Comparison of ENCODE assay signal across 14 cellular contexts in the genomic region with DNA sequence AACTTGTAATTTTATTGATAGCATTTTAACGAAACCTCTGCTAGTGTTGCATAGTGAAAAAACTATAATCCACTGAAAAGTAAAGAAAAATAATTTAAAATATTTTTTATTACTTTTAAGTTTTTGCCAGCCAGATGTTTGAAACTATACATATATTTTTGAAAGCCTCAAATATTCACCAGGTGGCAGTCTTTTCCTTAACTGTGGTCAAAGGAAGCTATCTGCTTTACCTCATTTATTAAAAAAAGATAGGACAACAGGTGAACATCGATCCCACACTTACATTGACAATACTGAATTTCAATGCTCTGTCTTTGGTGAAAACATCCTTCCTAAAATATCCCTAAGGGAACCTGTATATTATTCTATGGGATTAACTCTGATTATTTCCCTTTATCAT.
DNase-seq lines count a peak whose midpoint lies in the region; ATAC-seq and TF ChIP-seq lines count a peak whose summit lies in the region.
"Had no signal": no experiment of that assay in that cellular context is flagged by ENCODE, and none has a peak within 500 bp of the region (broad histone marks: within the 10 kb centered on the region; RNA-seq: fewer than 3 reads in every experiment).

No MANE protein-coding gene starts in this region.

- TF ChIP-seq CTCF in cardiac muscle cell (IDR thresholded peaks at IDR 0.05; ENCODE audit: low read depth, low read length) (peak; percentile 13), epithelial cell of esophagus (IDR thresholded peaks at IDR 0.05; ENCODE audit: insufficient read depth, low read depth, low read length, missing control alignments) (peak; percentile 35), upper lobe of right lung (IDR thresholded peaks at IDR 0.05) (peak; percentile 10)

- no peaks in the 10 kb centered on the region for H3K4me1 ChIP-seq in cardiac muscle cell (ENCODE audit: low read depth)
- H3K4me1 ChIP-seq in upper lobe of right lung = no peaks in the 10 kb centered on the region
- H3K4me1 ChIP-seq: esophagus muscularis mucosa had no signal

- no peak overlapping the region for H3K4me3 ChIP-seq in cardiac muscle cell
- no peak overlapping the region for H3K4me3 ChIP-seq in epithelial cell of esophagus (ENCODE audit: low read length)
- H3K4me3 ChIP-seq in upper lobe of right lung = no peak overlapping the region
- H3K4me3 ChIP-seq: esophagus muscularis mucosa had no signal

- no peak for DNase-seq in cardiac muscle cell (ENCODE audit: low read depth in 1 of 2, low spot score in 1 of 2)
- no peak for DNase-seq in cardiac septum (ENCODE audit: low spot score)
- DNase-seq in OCI-M1 (lab: John Stamatoyannopoulos, UW) = peak; percentile 44
- peak; percentile 17 for DNase-seq in epithelial cell of esophagus (ENCODE audit: low read depth)
- no peak for DNase-seq in upper lobe of right lung
- no peak for DNase-seq in foreskin melanocyte
- no peak for DNase-seq in stimulated activated CD4-positive, alpha-beta T cell treated with anti-CD3 and anti-CD28 coated beads, Interleukin-2, amount 100 ng/mL, for 24 hours
- DNase-seq in activated effector memory CD4-positive, alpha-beta T cell treated with anti-CD3 and anti-CD28 coated beads, Interleukin-2, amount 50 U/mL, for 16 hours = no peak
- DNase-seq: activated CD4-positive, alpha-beta T cell treated with anti-CD3 and anti-CD28 coated beads, Interleukin-2, amount 50 U/mL, for 1 hour; activated effector memory CD4-positive, alpha-beta T cell treated with Interleukin-2 at 50 U/mL for 16 hours; NCI-H2029 treated with DMSO at 0.1 percent for 48 hours; stimulated activated CD4-positive, alpha-beta T cell treated with anti-CD3 and anti-CD28 coated beads, Interleukin-2, amount 100 ng/mL, for 48 hours had no signal

- H3K27me3 ChIP-seq in cardiac muscle cell (no peaks in the 10 kb centered on the region), upper lobe of right lung (no peaks in the 10 kb centered on the region)
- H3K27me3 ChIP-seq: esophagus muscularis mucosa had no signal

- H3K9me3 ChIP-seq in cardiac muscle cell (ENCODE audit: low read depth) (no peaks in the 10 kb centered on the region), upper lobe of right lung (no peaks in the 10 kb centered on the region)
- H3K9me3 ChIP-seq: esophagus muscularis mucosa had no signal

- intact Hi-C loops in cardiac septum (cut with DNase I) = no loop called here
- intact Hi-C loops in upper lobe of right lung (cut with DNase I) = no loop called here

- H3K36me3 ChIP-seq in cardiac muscle cell (no peaks in the 10 kb centered on the region), upper lobe of right lung (no peaks in the 10 kb centered on the region)
- H3K36me3 ChIP-seq: esophagus muscularis mucosa had no signal

- no peak for ATAC-seq in upper lobe of right lung
- ATAC-seq: stimulated activated effector memory CD8-positive, alpha-beta T cell treated with anti-CD3 and anti-CD28 coated beads, Interleukin-12 subunit alpha, Interleukin-12 subunit beta, amount 100 ng/mL, for 72 hours had no signal

- H3K27ac ChIP-seq in cardiac muscle cell = no peak overlapping the region
- H3K27ac ChIP-seq in upper lobe of right lung = no peak overlapping the region
- H3K27ac ChIP-seq: esophagus muscularis mucosa had no signal

Comparison
In these comparisons a context has a peak if more than half of its experiments do, and no peak if none do; other contexts are left out.
1. DNase-seq: peak in OCI-M1 (single experiment) and epithelial cell of esophagus (single experiment); none in cardiac muscle cell (0 of 2), cardiac septum (single experiment), upper lobe of right lung (single experiment), foreskin melanocyte (single experiment), stimulated activated CD4-positive, alpha-beta T cell treated with anti-CD3 and anti-CD28 coated beads, Interleukin-2, amount 100 ng/mL, for 24 hours (0 of 2) and activated effector memory CD4-positive, alpha-beta T cell treated with anti-CD3 and anti-CD28 coated beads, Interleukin-2, amount 50 U/mL, for 16 hours (single experiment).
2. Peak in every context shown above with its lines, with median percentiles within 50 percentile points of each other: CTCF ChIP-seq.